12 cellular contexts compared by ENCODE assay signal in the genomic region with DNA sequence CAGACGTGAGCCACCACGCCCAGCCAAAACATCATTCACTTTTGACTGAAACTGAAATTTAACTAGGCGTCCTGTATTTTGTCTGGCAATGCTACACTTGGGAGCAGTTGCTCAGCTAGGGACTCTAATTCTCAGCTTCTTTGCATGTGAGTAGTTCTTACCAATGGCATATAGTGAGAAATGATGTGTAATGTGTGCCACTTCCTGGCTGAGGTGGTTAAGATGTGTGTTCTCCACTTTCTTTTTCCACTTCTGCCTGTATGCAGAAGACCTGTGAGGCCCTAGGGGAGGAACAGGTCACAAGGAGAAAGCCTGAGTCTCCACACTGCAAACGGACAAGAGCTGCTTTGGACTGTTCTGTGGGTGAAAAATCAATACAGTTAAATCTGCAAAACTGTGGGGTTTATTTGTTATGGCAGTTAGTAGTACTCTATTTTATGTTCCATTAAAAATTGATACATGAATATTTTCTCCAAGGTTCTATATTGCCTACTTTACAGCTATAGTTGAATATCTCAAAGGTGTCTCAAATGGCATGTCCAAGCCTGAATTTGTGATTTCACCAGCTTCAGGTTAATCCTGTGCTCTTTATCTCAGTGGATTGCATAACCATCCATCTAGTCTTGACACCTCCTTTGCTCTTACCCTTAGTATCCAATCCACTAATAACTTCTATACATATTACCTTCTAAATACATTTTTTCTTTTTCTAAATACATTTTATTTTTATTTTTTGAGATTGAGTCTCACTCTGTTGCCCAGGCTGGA. TPM values are rescaled to one million over a fixed set of nuclear protein-coding genes. Genes with fewer than 3 reads are reported as not detected.
DNase-seq lines count a peak whose midpoint lies in the region; ATAC-seq and TF ChIP-seq lines count a peak whose summit lies in the region.
"Had no signal": no experiment of that assay in that cellular context is flagged by ENCODE, and none has a peak within 500 bp of the region (broad histone marks: within the 10 kb centered on the region; RNA-seq: fewer than 3 reads in every experiment).

No MANE protein-coding gene starts in this region.

- H3K4me2 ChIP-seq in smooth muscle cell, result no peak overlapping the region

- H3K9ac ChIP-seq in smooth muscle cell (ENCODE audit: low read depth), result no peak overlapping the region

- CTCF ChIA-PET in GM10248 (lab: Yijun Ruan, JAX), result interaction anchor here (1.8 to 2.2 kb wide), 2 partner anchors 15 to 233 kb away, joined by 6 to 7 read pairs; no protein-coding TSS in a partner anchor

- H3K36me3 ChIP-seq in smooth muscle cell (ENCODE audit: low read depth), result no peaks in the 10 kb centered on the region

- H3K9me3 Mint-ChIP-seq in activated T-helper 17 cell treated with anti-CD3 and anti-CD28 coated beads, Interleukin-2, amount 50 U/mL, for 72 hours, result no peaks in the 10 kb centered on the region
- H3K9me3 Mint-ChIP-seq: CD4-positive, alpha-beta T cell had no signal

- H4K20me1 ChIP-seq in smooth muscle cell (ENCODE audit: low read depth), result no peaks in the 10 kb centered on the region

- ATAC-seq in GM18502 (IDR thresholded peaks at IDR 0.05; ENCODE audit: poor library complexity, unreplicated experiment) (peak; percentile 93), GM19455 (IDR thresholded peaks at IDR 0.05; ENCODE audit: unreplicated experiment) (peak; percentile 76), HG03060 (IDR thresholded peaks at IDR 0.05; ENCODE audit: low read depth, unreplicated experiment) (peak; percentile 92), T-helper 17 cell (no peak)
- ATAC-seq in activated T-helper 17 cell treated with anti-CD3 and anti-CD28 coated beads, Interleukin-2, amount 50 U/mL, for 72 hours (replicated peaks), result peak; percentile 98
- ATAC-seq: psoas muscle had no signal

- H2AFZ ChIP-seq in smooth muscle cell (ENCODE audit: low read depth), result no peak overlapping the region

- H3K79me2 ChIP-seq in smooth muscle cell (ENCODE audit: low read depth), result no peaks in the 10 kb centered on the region

- H3K27ac ChIP-seq in smooth muscle cell (ENCODE audit: low read depth), result no peak overlapping the region
- H3K27ac ChIP-seq: psoas muscle had no signal

- DNase-seq in SIG-M5 (lab: John Stamatoyannopoulos, UW), result no peak
- no peak for DNase-seq in T-helper 17 cell
- DNase-seq in smooth muscle cell (lab: John Stamatoyannopoulos, UW; ENCODE audit: unreplicated experiment), result no peak
- no peak for DNase-seq in GM10248 (ENCODE audit: extremely low spot score)
- DNase-seq: CD4-positive, alpha-beta T cell; NCI-H1105; psoas muscle; stimulated activated naive CD4-positive, alpha-beta T cell had no signal

- no peaks in the 10 kb centered on the region for H3K36me3 Mint-ChIP-seq in activated T-helper 17 cell treated with anti-CD3 and anti-CD28 coated beads, Interleukin-2, amount 50 U/mL, for 72 hours (ENCODE audit: low read depth)
- no peaks in the 10 kb centered on the region for H3K36me3 Mint-ChIP-seq in T-helper 17 cell (ENCODE audit: low read depth)

- H3K4me1 Mint-ChIP-seq in activated T-helper 17 cell treated with anti-CD3 and anti-CD28 coated beads, Interleukin-2, amount 50 U/mL, for 72 hours, result no peaks in the 10 kb centered on the region
- H3K4me1 Mint-ChIP-seq in T-helper 17 cell, result no peaks in the 10 kb centered on the region

- no peak for TF ChIP-seq CTCF in smooth muscle cell (IDR thresholded peaks at IDR 0.05; ENCODE audit: borderline replicate concordance, insufficient read depth, poor library complexity, severe bottlenecking)
- no peak for TF ChIP-seq CTCF in GM10248 (IDR thresholded peaks at IDR 0.05; ENCODE audit: control extremely low read depth, extremely low read depth, low read depth, missing control alignments)

- no peak overlapping the region for H3K27ac Mint-ChIP-seq in activated T-helper 17 cell treated with anti-CD3 and anti-CD28 coated beads, Interleukin-2, amount 50 U/mL, for 72 hours
- H3K27ac Mint-ChIP-seq in T-helper 17 cell, result no peak overlapping the region
- H3K27ac Mint-ChIP-seq: CD4-positive, alpha-beta T cell had no signal

- WGBS in smooth muscle cell (ENCODE audit: low lambda C conversion rate), result 94% methylated on average over 4 of the region's 4 CpGs

- H3K4me1 ChIP-seq in smooth muscle cell (ENCODE audit: low read depth), result peaks cover 2% of the 10 kb centered on the region
- H3K4me1 ChIP-seq: psoas muscle had no signal

- H3K4me3 ChIP-seq in smooth muscle cell, result no peak overlapping the region
- H3K4me3 ChIP-seq: psoas muscle had no signal

- H3K4me3 Mint-ChIP-seq in activated T-helper 17 cell treated with anti-CD3 and anti-CD28 coated beads, Interleukin-2, amount 50 U/mL, for 72 hours, result no peak overlapping the region
- no peak overlapping the region for H3K4me3 Mint-ChIP-seq in T-helper 17 cell
- H3K4me3 Mint-ChIP-seq: CD4-positive, alpha-beta T cell had no signal

- H3F3A ChIP-seq in smooth muscle cell (ENCODE audit: low read depth), result no peaks in the 10 kb centered on the region

- no peaks in the 10 kb centered on the region for H3K27me3 ChIP-seq in smooth muscle cell (ENCODE audit: low read depth)

- H3K27me3 Mint-ChIP-seq in activated T-helper 17 cell treated with anti-CD3 and anti-CD28 coated beads, Interleukin-2, amount 50 U/mL, for 72 hours, result peaks cover 4% of the 10 kb centered on the region
- H3K27me3 Mint-ChIP-seq in T-helper 17 cell, result no peaks in the 10 kb centered on the region
- H3K27me3 Mint-ChIP-seq: CD4-positive, alpha-beta T cell had no signal

- POLR2A ChIA-PET in GM10248 (lab: Yijun Ruan, JAX), result no interaction called here

- H3K9me3 ChIP-seq in T-helper 17 cell (ENCODE audit: control insufficient read depth, low read length, poor library complexity, severe bottlenecking) (no peaks in the 10 kb centered on the region), smooth muscle cell (replicated peaks; ENCODE audit: low read depth) (no peaks in the 10 kb centered on the region)
- H3K9me3 ChIP-seq: psoas muscle had no signal

RNA-seq across cellular contexts. Expression of a gene that starts 59.3 kb away (rescaled TPM):
- 10 to 100 TPM; 10.6 to 15.9 TPM for total RNA-seq in activated T-helper 17 cell treated with anti-CD3 and anti-CD28 coated beads, Interleukin-2, amount 50 U/mL, for 72 hours
- 100 to 1,000 TPM; 132 to 171 TPM for total RNA-seq in T-helper 17 cell
- total RNA-seq in smooth muscle cell, result 34.0 and 37.8 TPM in 2 replicates
- polyA plus RNA-seq in smooth muscle cell, result 11.7 and 12.1 TPM in 2 replicates
